ENCODE assay signal across 8 cellular contexts in genomic region chr7:7640221-7641128, GRCh38. TPM values are rescaled to one million over a fixed set of nuclear protein-coding genes. Genes with fewer than 3 reads are reported as not detected.
DNase-seq lines count a peak whose midpoint lies in the region; ATAC-seq and TF ChIP-seq lines count a peak whose summit lies in the region.

UMAD1 (plus strand) TSS chr7:7640752; CDS start chr7:7673372, 32,620 bp downstream.

- peak; percentile 51 to 71 for TF ChIP-seq POLR2A in suprapubic skin (IDR thresholded peaks at IDR 0.05)

- peaks cover 26% of the 10 kb centered on the region for H3K4me1 ChIP-seq in suprapubic skin

- under 1% methylated on average over 59 of the region's 68 CpGs for WGBS in suprapubic skin

- H3K4me3 Mint-ChIP-seq in activated naive CD4-positive, alpha-beta T cell treated with anti-CD3 and anti-CD28 coated beads, Interleukin-2, amount 50 U/mL, for 24 hours, result peak within 1 kb of the TSS; percentile 93

- peaks cover 17% of the 10 kb centered on the region for H3K36me3 Mint-ChIP-seq in activated naive CD4-positive, alpha-beta T cell treated with anti-CD3 and anti-CD28 coated beads, Interleukin-2, amount 50 U/mL, for 24 hours

- H3K27ac ChIP-seq in suprapubic skin, result peak within 1 kb of the TSS; percentile 95

- peak; percentile 94 for DNase-seq in GM06990 (ENCODE audit: extremely low read depth, insufficient read length)
- peak; percentile 100 for DNase-seq in NCI-H1092 (lab: John Stamatoyannopoulos, UW)
- DNase-seq in globus pallidus (ENCODE audit: low spot score), result peak; percentile 99
- peak; percentile 68 to 100 (median 98) for DNase-seq in nucleus accumbens (lab: John Stamatoyannopoulos, UW)
- peak; percentile 99 for DNase-seq in suprapubic skin (ENCODE audit: low spot score in 2 of 2)

- H3K27me3 ChIP-seq in GM06990 (replicated peaks; ENCODE audit: control insufficient read depth, insufficient read depth, low read length) (no peaks in the 10 kb centered on the region), suprapubic skin (no peaks in the 10 kb centered on the region)

- TF ChIP-seq EP300 in suprapubic skin (IDR thresholded peaks at IDR 0.05), result no peak

- H3K36me3 ChIP-seq in GM06990 (ENCODE audit: control insufficient read depth, insufficient read depth, low read length) (peaks cover 1% of the 10 kb centered on the region; the same call in 1 of the 2 replicates), suprapubic skin (peaks cover 13% of the 10 kb centered on the region)

- ATAC-seq in HG02588 (IDR thresholded peaks at IDR 0.05; ENCODE audit: unreplicated experiment) (peak; percentile 97), SK-N-SH treated with all-trans-retinoic acid at 6 μM for 48 hours (peak; percentile 96)

- no peaks in the 10 kb centered on the region for H3K9me3 ChIP-seq in suprapubic skin

- H3K4me1 Mint-ChIP-seq in activated naive CD4-positive, alpha-beta T cell treated with anti-CD3 and anti-CD28 coated beads, Interleukin-2, amount 50 U/mL, for 24 hours, result peaks cover 58% of the 10 kb centered on the region

- TF ChIP-seq CTCF in GM06990 (IDR thresholded peaks at IDR 0.05; ENCODE audit: insufficient read depth, low read length, poor library complexity, severe bottlenecking) (no peak), suprapubic skin (IDR thresholded peaks at IDR 0.05) (no peak)

- peak within 1 kb of the TSS; percentile 98 for H3K4me3 ChIP-seq in GM06990 (replicated peaks; ENCODE audit: low read depth, low read length)
- H3K4me3 ChIP-seq in suprapubic skin, result peak within 1 kb of the TSS; percentile 91

- peak within 1 kb of the TSS; percentile 98 for H3K27ac Mint-ChIP-seq in activated naive CD4-positive, alpha-beta T cell treated with anti-CD3 and anti-CD28 coated beads, Interleukin-2, amount 50 U/mL, for 24 hours

- H3K9me3 Mint-ChIP-seq in activated naive CD4-positive, alpha-beta T cell treated with anti-CD3 and anti-CD28 coated beads, Interleukin-2, amount 50 U/mL, for 24 hours, result no peaks in the 10 kb centered on the region

- no peaks in the 10 kb centered on the region for H3K27me3 Mint-ChIP-seq in activated naive CD4-positive, alpha-beta T cell treated with anti-CD3 and anti-CD28 coated beads, Interleukin-2, amount 50 U/mL, for 24 hours

TF ChIP-seq in SK-N-SH treated with all-trans-retinoic acid at 6 μM for 48 hours, 23 proteins besides CTCF, POLR2A, EP300 and RAD21:
- TF ChIP-seq ZNF565 (CRISPR knock-in tag; conservative IDR thresholded peaks at IDR 0.05; ENCODE audit: low read depth) (no peak), RARB (CRISPR knock-in tag; IDR thresholded peaks at IDR 0.05) (no peak), ZNF8 (CRISPR knock-in tag; IDR thresholded peaks at IDR 0.05) (0 out of 2 replicates have a peak, but pooled peaks have one; percentile 22), ISL1 (CRISPR knock-in tag; IDR thresholded peaks at IDR 0.05) (no peak)
TF ChIP-seq in SK-N-SH treated with all-trans-retinoic acid at 6 μM for 48 hours: peak in this region for 1.

RNA-seq across cellular contexts. Expression of gene UMAD1, which starts in this region (rescaled TPM):
- 10 to 100 TPM in 3 of 4 donors, 1 to 10 TPM in 1; 9.3 to 28.9 (median 17.7) TPM for total RNA-seq in suprapubic skin

Comparison
In these comparisons a context has a peak if more than half of its experiments do, and no peak if none do; other contexts are left out.
1. Peak in every context shown above with its lines: DNase-seq, ATAC-seq, H3K4me3 ChIP-seq and H3K27ac ChIP-seq.